ENCODE assay signal across 17 cellular contexts in the genomic region with DNA sequence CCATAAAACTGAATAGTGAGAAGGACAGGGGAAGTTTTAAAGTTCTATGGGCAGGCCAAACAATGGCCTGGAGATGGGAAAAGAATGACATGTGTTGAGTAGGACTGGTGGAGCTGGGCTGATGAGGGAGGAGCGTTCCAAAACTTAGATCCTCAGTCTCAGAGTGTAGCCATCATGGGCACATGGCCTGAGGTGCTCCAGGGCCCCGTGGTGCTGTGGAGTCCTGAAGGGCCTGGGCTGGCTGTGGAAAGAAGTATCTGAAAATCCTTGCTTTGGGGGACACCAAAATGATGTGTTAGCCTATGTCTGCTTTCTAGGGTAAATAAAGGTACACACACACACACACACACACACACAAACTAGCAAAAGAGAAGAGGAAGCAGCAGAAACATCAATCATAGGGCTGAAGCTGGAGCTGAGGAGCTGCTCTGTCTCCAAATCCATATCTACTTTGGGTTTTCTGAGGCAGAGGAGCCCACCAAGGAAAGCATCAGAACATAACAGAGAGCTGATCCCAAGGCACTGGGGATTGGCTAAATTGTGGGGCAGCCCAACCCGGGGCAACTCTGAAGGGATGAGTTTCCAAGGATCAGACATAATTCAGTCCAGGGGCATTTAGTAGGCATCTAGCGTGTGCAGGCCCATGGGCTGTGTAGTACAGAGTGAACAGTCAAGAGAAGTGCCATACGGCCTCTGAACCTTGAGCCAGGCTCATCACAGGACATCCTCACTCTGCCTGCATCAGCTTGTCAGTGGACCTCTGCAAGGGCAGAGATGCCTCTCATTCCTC.
A peak's percentile ranks its signal among the peaks of the same experiment; 100 is the strongest.
DNase-seq lines count a peak whose midpoint lies in the region; ATAC-seq and TF ChIP-seq lines count a peak whose summit lies in the region.
"Had no signal": no experiment of that assay in that cellular context is flagged by ENCODE, and none has a peak within 500 bp of the region (broad histone marks: within the 10 kb centered on the region; RNA-seq: fewer than 3 reads in every experiment).

No MANE protein-coding gene starts in this region.

- peaks cover 13 to 57% (median 50%) of the 10 kb centered on the region in 10 experiments for H3K4me1 ChIP-seq in BLaER1 treated with 17β-estradiol and CSF1 and Interleukin-3, amounts not matched to agents 10 nM and 100 nM
- peaks cover 60% of the 10 kb centered on the region for H3K4me1 ChIP-seq in DND-41 (ENCODE audit: insufficient read depth, low read length)
- peaks cover 0 to 14% (median 9%) of the 10 kb centered on the region in 6 donors for H3K4me1 ChIP-seq in spleen
- no peaks in the 10 kb centered on the region for H3K4me1 ChIP-seq in mesendoderm (ENCODE audit: control insufficient read depth, low read depth, low read length)

- no peak overlapping the region for H2AFZ ChIP-seq in DND-41 (ENCODE audit: low read depth, low read length)

- no peak overlapping the region for H4K8ac ChIP-seq in mesendoderm (ENCODE audit: low read depth, low read length)

- ATAC-seq in DND-41 (ENCODE audit: insufficient read depth, low read depth) = no peak
- no peak for ATAC-seq in GM18502 (IDR thresholded peaks at IDR 0.05; ENCODE audit: poor library complexity, unreplicated experiment)
- no peak for ATAC-seq in GM21360 (IDR thresholded peaks at IDR 0.05; ENCODE audit: unreplicated experiment)
- ATAC-seq: K562 had no signal

- H3K9me3 ChIP-seq in BLaER1 treated with 17β-estradiol and CSF1 and Interleukin-3, amounts not matched to agents 10 nM and 100 nM (replicated peaks in 1 of 11) = peaks cover 0 to 6% (median 0%) of the 10 kb centered on the region in 11 experiments; a peak in 1 of 22 replicates
- H3K9me3 ChIP-seq in DND-41 (ENCODE audit: insufficient read depth, low read length, severe bottlenecking) (no peaks in the 10 kb centered on the region), spleen (no peaks in the 10 kb centered on the region)

- H3K27ac ChIP-seq in BLaER1 treated with 17β-estradiol and CSF1 and Interleukin-3, amounts not matched to agents 10 nM and 100 nM = no peak overlapping the region
- H3K27ac ChIP-seq in DND-41 (ENCODE audit: low read length) (peak overlapping the region; percentile 4), spleen (no peak overlapping the region), mesendoderm (ENCODE audit: low read depth, low read length) (no peak overlapping the region)

- no peak overlapping the region for H2AK5ac ChIP-seq in mesendoderm (ENCODE audit: low read length)

- peak overlapping the region in 7 of 11 experiments; percentile 13 to 33 (median 25); a peak in 10 of 22 replicates for H3K4me2 ChIP-seq in BLaER1 treated with 17β-estradiol and CSF1 and Interleukin-3, amounts not matched to agents 10 nM and 100 nM
- H3K4me2 ChIP-seq in DND-41 (ENCODE audit: insufficient read depth, low read length) (no peak overlapping the region), mesendoderm (ENCODE audit: low read length) (no peak overlapping the region)

- no peak overlapping the region for H2BK5ac ChIP-seq in mesendoderm (ENCODE audit: low read length)

- H3K56ac ChIP-seq in mesendoderm (ENCODE audit: low read length) = no peak overlapping the region

- no peaks in the 10 kb centered on the region for H3K36me3 ChIP-seq in BLaER1 treated with 17β-estradiol and CSF1 and Interleukin-3, amounts not matched to agents 10 nM and 100 nM
- H3K36me3 ChIP-seq in DND-41 (ENCODE audit: insufficient read depth, low read length) (no peaks in the 10 kb centered on the region), spleen (no peaks in the 10 kb centered on the region), mesendoderm (ENCODE audit: control insufficient read depth, insufficient read depth, low read length) (no peaks in the 10 kb centered on the region)

- DNase-seq in DND-41 (peak; percentile 5), islet precursor cell (peak; percentile 36), spleen (peak; percentile 59), GM20000 (ENCODE audit: low spot score) (no peak), mesendoderm (no peak)
- DNase-seq: NCI-H1417 treated with DMSO at 0.1 percent for 48 hours; NCI-H2029; NCI-H2171; NCI-H446; NCI-H69; NK-92 treated with Interleukin-12 subunit alpha and Interleukin-12 subunit beta, amount 100 ng/mL, for 24 hours; OCI-M1; SHP77 treated with DMSO at 0.1 percent for 48 hours had no signal

- H2BK15ac ChIP-seq in mesendoderm (replicated peaks; ENCODE audit: low read depth) = no peak overlapping the region

- H3K23ac ChIP-seq in mesendoderm (ENCODE audit: low read length) = no peak overlapping the region

- no peak overlapping the region for H3K18ac ChIP-seq in mesendoderm (ENCODE audit: low read length)

- no peak overlapping the region for H3K4me3 ChIP-seq in BLaER1 treated with 17β-estradiol and CSF1 and Interleukin-3, amounts not matched to agents 10 nM and 100 nM
- H3K4me3 ChIP-seq in DND-41 (ENCODE audit: low read depth in 1 of 2, low read length in 2 of 2) = no peak overlapping the region
- no peak overlapping the region for H3K4me3 ChIP-seq in spleen
- H3K4me3 ChIP-seq in mesendoderm (ENCODE audit: low read length) = no peak overlapping the region
- H3K4me3 ChIP-seq: K562 had no signal

- H3K79me1 ChIP-seq in mesendoderm (ENCODE audit: low read length) = no peaks in the 10 kb centered on the region

- H3K27me3 ChIP-seq in BLaER1 treated with 17β-estradiol and CSF1 and Interleukin-3, amounts not matched to agents 10 nM and 100 nM = no peaks in the 10 kb centered on the region
- H3K27me3 ChIP-seq in DND-41 (ENCODE audit: insufficient read depth, low read length, poor library complexity) (no peaks in the 10 kb centered on the region), spleen (replicated peaks in 1 of 7) (peaks cover 0 to 12% (median 0%) of the 10 kb centered on the region in 7 donors), mesendoderm (ENCODE audit: insufficient read depth, low read length, poor library complexity) (no peaks in the 10 kb centered on the region)

- 83 to 93% (median 91%) methylated on average over 5 of the region's 5 CpGs for WGBS in spleen, 5 donors
- no CpG with 5 or more reads among the region's 5 CpGs for WGBS in mesendoderm (ENCODE audit: extremely low coverage, insufficient coverage, low lambda C conversion rate)

- H4K20me1 ChIP-seq in BLaER1 treated with 17β-estradiol and CSF1 and Interleukin-3, amounts not matched to agents 10 nM and 100 nM = no peaks in the 10 kb centered on the region
- no peaks in the 10 kb centered on the region for H4K20me1 ChIP-seq in DND-41 (ENCODE audit: insufficient read depth, low read length)

- intact Hi-C loops in spleen (cut with DNase I; ENCODE audit: low total_unique reads) = no loop called here

- no peak overlapping the region for H3K4ac ChIP-seq in mesendoderm (ENCODE audit: low read depth, low read length)

- TF ChIP-seq POLR2A in spleen (IDR thresholded peaks at IDR 0.05) = no peak

- no peaks in the 10 kb centered on the region for H3K79me2 ChIP-seq in DND-41 (ENCODE audit: insufficient read depth, low read length)
- H3K79me2 ChIP-seq in mesendoderm (ENCODE audit: control insufficient read depth, insufficient read depth, low read length) = no peaks in the 10 kb centered on the region

- no peak overlapping the region for H4K5ac ChIP-seq in mesendoderm (ENCODE audit: low read length)

- TF ChIP-seq CTCF in DND-41 (IDR thresholded peaks at IDR 0.05; ENCODE audit: borderline replicate concordance, extremely low read depth, low read length, poor library complexity, severe bottlenecking) = no peak
- no peak for TF ChIP-seq CTCF in spleen (IDR thresholded peaks at IDR 0.05 in 8 of 11, conservative IDR thresholded peaks at IDR 0.05 in 3 of 11)
- no peak for TF ChIP-seq CTCF in GM20000 (IDR thresholded peaks at IDR 0.05; ENCODE audit: extremely low read depth, missing control alignments)

- no peak overlapping the region for H2BK120ac ChIP-seq in mesendoderm (ENCODE audit: low read depth, low read length)

- H3K9ac ChIP-seq in BLaER1 treated with 17β-estradiol and CSF1 and Interleukin-3, amounts not matched to agents 10 nM and 100 nM = no peak overlapping the region
- H3K9ac ChIP-seq in DND-41 (ENCODE audit: low read depth, low read length) (no peak overlapping the region), mesendoderm (ENCODE audit: low read length) (no peak overlapping the region)

Comparison
In these comparisons a context has a peak if more than half of its experiments do, and no peak if none do; other contexts are left out.
1. H3K4me2 ChIP-seq: peak in BLaER1 treated with 17β-estradiol and CSF1 and Interleukin-3, amounts not matched to agents 10 nM and 100 nM (7 of 11); none in DND-41 (single experiment) and mesendoderm (single experiment).
2. DNase-seq: peak in DND-41 (single experiment), islet precursor cell (single experiment) and spleen (single experiment); none in GM20000 (single experiment) and mesendoderm (single experiment).